Comparison of ENCODE assay signal across 10 cellular contexts in genomic region chr4:139144161-139144859, GRCh38. TPM values are rescaled to one million over a fixed set of nuclear protein-coding genes. Genes with fewer than 3 reads are reported as not detected.
DNase-seq lines count a peak whose midpoint lies in the region; ATAC-seq and TF ChIP-seq lines count a peak whose summit lies in the region.
"Had no signal": no experiment of that assay in that cellular context is flagged by ENCODE, and none has a peak within 500 bp of the region (broad histone marks: within the 10 kb centered on the region; RNA-seq: fewer than 3 reads in every experiment).

No MANE protein-coding gene starts in this region.

- no TSS peak for BruUV-seq in A673 (replicated peaks; lab: Mats Ljungman, UMichigan)

- no peaks in the 10 kb centered on the region for H3K36me3 ChIP-seq in A673 (ENCODE audit: insufficient read depth, low read length, poor library complexity, severe bottlenecking)

- no peaks in the 10 kb centered on the region for H3K27me3 ChIP-seq in A673 (replicated peaks; ENCODE audit: insufficient read depth, low read depth, low read length, poor library complexity)

- no peak for ATAC-seq in HG03469 (IDR thresholded peaks at IDR 0.05; ENCODE audit: unreplicated experiment)
- ATAC-seq in naive thymus-derived CD8-positive, alpha-beta T cell: no peak
- ATAC-seq in GM21619 (IDR thresholded peaks at IDR 0.05; ENCODE audit: unreplicated experiment): no peak
- ATAC-seq: Panc1 had no signal

- peaks cover 0 to 19% (median 9%) of the 10 kb centered on the region in 9 donors for H3K9me3 Mint-ChIP-seq in naive thymus-derived CD8-positive, alpha-beta T cell

- peaks cover 13% of the 10 kb centered on the region for H3K4me1 ChIP-seq in A673 (ENCODE audit: insufficient read depth, low read length, poor library complexity, severe bottlenecking)

- DNase-seq in AG10803 (ENCODE audit: low read depth) (peak; percentile 73), M059J (ENCODE audit: low read depth) (peak; percentile 84), coronary artery (ENCODE audit: low spot score) (no peak), medulla oblongata (ENCODE audit: extremely low spot score) (peak; percentile 23), A673 (ENCODE audit: low spot score) (no peak)
- DNase-seq in naive thymus-derived CD8-positive, alpha-beta T cell: no peak

- TF ChIP-seq CTCF in AG10803 (conservative IDR thresholded peaks at IDR 0.05; ENCODE audit: low read length): no peak
- TF ChIP-seq CTCF in coronary artery (IDR thresholded peaks at IDR 0.05): no peak
- TF ChIP-seq CTCF in A673 (conservative IDR thresholded peaks at IDR 0.05; ENCODE audit: low read depth, low read length): no peak

- POLR2A ChIA-PET in naive thymus-derived CD8-positive, alpha-beta T cell (lab: Charles Lee): no interaction called here
- POLR2A ChIA-PET in A673 (lab: Charles Lee; ENCODE audit: low non-redundant PET): no interaction called here

- H3K4me3 ChIP-seq in AG10803 (ENCODE audit: low read length) (no peak overlapping the region), coronary artery (peak overlapping the region; percentile 29), A673 (ENCODE audit: low read depth, low read length, poor library complexity, severe bottlenecking) (no peak overlapping the region)

- H3K36me3 Mint-ChIP-seq in naive thymus-derived CD8-positive, alpha-beta T cell: peaks cover 0 to 13% (median 3%) of the 10 kb centered on the region in 3 donors

- no peak overlapping the region for H3K4me3 Mint-ChIP-seq in naive thymus-derived CD8-positive, alpha-beta T cell

- H3K27ac ChIP-seq in coronary artery (no peak overlapping the region), A673 (ENCODE audit: low read depth, low read length, poor library complexity, severe bottlenecking) (no peak overlapping the region)

- peaks cover 0 to 2% (median 0%) of the 10 kb centered on the region in 5 donors for H3K27me3 Mint-ChIP-seq in naive thymus-derived CD8-positive, alpha-beta T cell

- H3K9me3 ChIP-seq in A673 (ENCODE audit: low read depth, low read length, poor library complexity, severe bottlenecking): no peaks in the 10 kb centered on the region

- CTCF ChIA-PET in A673 (lab: Charles Lee): no interaction called here

- H3K27ac Mint-ChIP-seq in naive thymus-derived CD8-positive, alpha-beta T cell: peak overlapping the region in 1 of 10 donors; percentile 26
- H3K27ac Mint-ChIP-seq: activated T-helper 2 cell treated with anti-CD3 and anti-CD28 coated beads, Interferon-gamma antibody, Interleukin-2, Interleukin-4, amounts not matched to agents 10 μg/mL and 5 μg/mL and 100 μg/mL, durations not matched to agents 14 hours and 24 hours and 36 hours had no signal

- intact Hi-C loops in A673 (cut with micrococcal nuclease; ENCODE audit: unreplicated experiment): no loop called here

- peaks cover 0 to 47% (median 8%) of the 10 kb centered on the region in 4 donors for H3K4me1 Mint-ChIP-seq in naive thymus-derived CD8-positive, alpha-beta T cell

RNA-seq across cellular contexts. Expression of gene ELF2, which starts 32.7 kb away (rescaled TPM):
- total RNA-seq in M059J (2014; rRNA removed; shearing (Covaris generic)): 21.5 and 22.3 TPM in 2 replicates
- 10 to 100 TPM; 63.1 to 68.6 TPM for total RNA-seq in naive thymus-derived CD8-positive, alpha-beta T cell
- polyA plus RNA-seq in naive thymus-derived CD8-positive, alpha-beta T cell: 10 to 100 TPM; 23.0 to 34.4 (median 24.1) TPM
- 42.4 and 46.1 TPM in 2 replicates for total RNA-seq in A673 (2021)

Comparison
In these comparisons a context has a peak if more than half of its experiments do, and no peak if none do; other contexts are left out.
1. DNase-seq: peak in AG10803 (single experiment), M059J (single experiment) and medulla oblongata (single experiment); none in coronary artery (single experiment), naive thymus-derived CD8-positive, alpha-beta T cell (0 of 10) and A673 (single experiment).